In the genomic region with DNA sequence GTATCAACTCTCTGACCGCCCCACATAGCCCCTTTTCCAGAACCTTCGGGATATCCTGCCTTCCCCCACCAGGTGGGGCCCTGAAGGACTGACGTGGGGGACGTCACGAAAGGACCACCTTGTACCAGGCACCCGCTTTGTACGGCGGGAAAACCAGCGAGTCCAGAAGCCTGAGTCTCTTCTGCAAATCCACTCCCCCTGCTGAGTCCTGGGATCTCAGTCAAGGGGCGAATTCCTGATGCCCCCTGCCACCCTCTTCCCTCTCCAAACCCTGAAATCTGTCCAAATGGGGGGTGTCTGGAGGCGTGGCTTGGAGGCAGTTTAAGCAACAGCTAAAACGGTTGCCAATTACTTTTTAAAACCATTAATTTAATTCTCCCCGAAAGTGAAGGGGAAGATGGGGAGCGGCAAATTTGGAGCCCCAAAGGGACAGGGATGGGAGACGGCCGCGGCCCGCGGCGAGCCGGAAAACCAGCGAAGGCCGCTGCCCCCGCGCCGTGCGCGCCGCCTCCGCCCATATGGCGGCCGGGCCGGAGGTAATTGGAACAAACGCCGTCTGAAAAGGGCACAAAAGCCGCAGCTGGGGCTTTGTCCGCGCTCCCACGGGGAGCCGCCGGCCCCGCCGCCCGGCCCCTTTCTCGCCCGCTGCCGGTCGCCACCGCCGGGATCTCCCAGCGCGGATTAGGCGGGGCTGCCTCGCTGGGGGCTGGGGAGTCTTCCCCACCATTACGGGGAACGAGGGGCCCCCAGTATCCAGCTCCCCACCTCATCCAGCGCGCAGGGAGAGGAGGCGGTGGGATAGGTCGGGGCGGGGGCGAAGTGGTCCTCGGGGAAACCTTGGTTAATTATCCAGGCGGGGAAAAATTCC, we compare ENCODE assay signal across 3 cellular contexts.
TF ChIP-seq lines count a peak whose summit lies in the region.

No MANE protein-coding gene starts in this region.

TF ChIP-seq in GM23338, 12 proteins besides CTCF, POLR2A, EP300 and RAD21 (continues in another document):
- TF ChIP-seq ZNF114 (CRISPR knock-in tag; IDR thresholded peaks at IDR 0.05): no peak
- TF ChIP-seq EZH2 (IDR thresholded peaks at IDR 0.05; ENCODE audit: low read depth, unreplicated experiment): peak; percentile 92
- TF ChIP-seq, protein P1, sequence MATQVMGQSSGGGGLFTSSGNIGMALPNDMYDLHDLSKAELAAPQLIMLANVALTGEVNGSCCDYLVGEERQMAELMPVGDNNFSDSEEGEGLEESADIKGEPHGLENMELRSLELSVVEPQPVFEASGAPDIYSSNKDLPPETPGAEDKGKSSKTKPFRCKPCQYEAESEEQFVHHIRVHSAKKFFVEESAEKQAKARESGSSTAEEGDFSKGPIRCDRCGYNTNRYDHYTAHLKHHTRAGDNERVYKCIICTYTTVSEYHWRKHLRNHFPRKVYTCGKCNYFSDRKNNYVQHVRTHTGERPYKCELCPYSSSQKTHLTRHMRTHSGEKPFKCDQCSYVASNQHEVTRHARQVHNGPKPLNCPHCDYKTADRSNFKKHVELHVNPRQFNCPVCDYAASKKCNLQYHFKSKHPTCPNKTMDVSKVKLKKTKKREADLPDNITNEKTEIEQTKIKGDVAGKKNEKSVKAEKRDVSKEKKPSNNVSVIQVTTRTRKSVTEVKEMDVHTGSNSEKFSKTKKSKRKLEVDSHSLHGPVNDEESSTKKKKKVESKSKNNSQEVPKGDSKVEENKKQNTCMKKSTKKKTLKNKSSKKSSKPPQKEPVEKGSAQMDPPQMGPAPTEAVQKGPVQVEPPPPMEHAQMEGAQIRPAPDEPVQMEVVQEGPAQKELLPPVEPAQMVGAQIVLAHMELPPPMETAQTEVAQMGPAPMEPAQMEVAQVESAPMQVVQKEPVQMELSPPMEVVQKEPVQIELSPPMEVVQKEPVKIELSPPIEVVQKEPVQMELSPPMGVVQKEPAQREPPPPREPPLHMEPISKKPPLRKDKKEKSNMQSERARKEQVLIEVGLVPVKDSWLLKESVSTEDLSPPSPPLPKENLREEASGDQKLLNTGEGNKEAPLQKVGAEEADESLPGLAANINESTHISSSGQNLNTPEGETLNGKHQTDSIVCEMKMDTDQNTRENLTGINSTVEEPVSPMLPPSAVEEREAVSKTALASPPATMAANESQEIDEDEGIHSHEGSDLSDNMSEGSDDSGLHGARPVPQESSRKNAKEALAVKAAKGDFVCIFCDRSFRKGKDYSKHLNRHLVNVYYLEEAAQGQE (IDR thresholded peaks at IDR 0.05; ENCODE audit: unreplicated experiment): no peak
- peak; percentile 60; the same call in 1 of the 2 replicates for TF ChIP-seq CREB1 (CRISPR knock-in tag; IDR thresholded peaks at IDR 0.05; ENCODE audit: low read depth)

TF ChIP-seq in K562, 482 proteins besides CTCF, POLR2A, EP300 and RAD21 (continues in another document):
- TF ChIP-seq HMG20B (CRISPR knock-in tag; IDR thresholded peaks at IDR 0.05) (no peak), LARP7 (IDR thresholded peaks at IDR 0.05) (no peak), HDAC2 (IDR thresholded peaks at IDR 0.05) (no peak), ARNT (IDR thresholded peaks at IDR 0.05) (no peak), EGR1 (conservative IDR thresholded peaks at IDR 0.05) (peak; percentile 38; the same call in 1 of the 2 replicates), PTBP1 (IDR thresholded peaks at IDR 0.05; ENCODE audit: low read depth, low read length) (no peak), ZNF212 (CRISPR knock-in tag; IDR thresholded peaks at IDR 0.05) (no peak), MED1 (CRISPR knock-in tag; IDR thresholded peaks at IDR 0.05; ENCODE audit: borderline replicate concordance) (no peak), TRIM24 (IDR thresholded peaks at IDR 0.05) (no peak), ILK (tag; IDR thresholded peaks at IDR 0.05; ENCODE audit: borderline replicate concordance, low read depth) (no peak), KDM5B (IDR thresholded peaks at IDR 0.05; ENCODE audit: insufficient replicate concordance, low read depth, low read length) (peak; percentile 43), ZNF707 (CRISPR knock-in tag; conservative IDR thresholded peaks at IDR 0.05) (no peak), CTBP1 (IDR thresholded peaks at IDR 0.05; ENCODE audit: borderline replicate concordance) (no peak)
- TF ChIP-seq, protein P2, sequence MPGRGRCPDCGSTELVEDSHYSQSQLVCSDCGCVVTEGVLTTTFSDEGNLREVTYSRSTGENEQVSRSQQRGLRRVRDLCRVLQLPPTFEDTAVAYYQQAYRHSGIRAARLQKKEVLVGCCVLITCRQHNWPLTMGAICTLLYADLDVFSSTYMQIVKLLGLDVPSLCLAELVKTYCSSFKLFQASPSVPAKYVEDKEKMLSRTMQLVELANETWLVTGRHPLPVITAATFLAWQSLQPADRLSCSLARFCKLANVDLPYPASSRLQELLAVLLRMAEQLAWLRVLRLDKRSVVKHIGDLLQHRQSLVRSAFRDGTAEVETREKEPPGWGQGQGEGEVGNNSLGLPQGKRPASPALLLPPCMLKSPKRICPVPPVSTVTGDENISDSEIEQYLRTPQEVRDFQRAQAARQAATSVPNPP (IDR thresholded peaks at IDR 0.05; ENCODE audit: borderline replicate concordance, insufficient read depth, insufficient read length): no peak
- TF ChIP-seq, protein P3, sequence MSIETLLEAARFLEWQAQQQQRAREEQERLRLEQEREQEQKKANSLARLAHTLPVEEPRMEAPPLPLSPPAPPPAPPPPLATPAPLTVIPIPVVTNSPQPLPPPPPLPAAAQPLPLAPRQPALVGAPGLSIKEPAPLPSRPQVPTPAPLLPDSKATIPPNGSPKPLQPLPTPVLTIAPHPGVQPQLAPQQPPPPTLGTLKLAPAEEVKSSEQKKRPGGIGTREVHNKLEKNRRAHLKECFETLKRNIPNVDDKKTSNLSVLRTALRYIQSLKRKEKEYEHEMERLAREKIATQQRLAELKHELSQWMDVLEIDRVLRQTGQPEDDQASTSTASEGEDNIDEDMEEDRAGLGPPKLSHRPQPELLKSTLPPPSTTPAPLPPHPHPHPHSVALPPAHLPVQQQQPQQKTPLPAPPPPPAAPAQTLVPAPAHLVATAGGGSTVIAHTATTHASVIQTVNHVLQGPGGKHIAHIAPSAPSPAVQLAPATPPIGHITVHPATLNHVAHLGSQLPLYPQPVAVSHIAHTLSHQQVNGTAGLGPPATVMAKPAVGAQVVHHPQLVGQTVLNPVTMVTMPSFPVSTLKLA (conservative IDR thresholded peaks at IDR 0.05): no peak
- TF ChIP-seq, protein P4, sequence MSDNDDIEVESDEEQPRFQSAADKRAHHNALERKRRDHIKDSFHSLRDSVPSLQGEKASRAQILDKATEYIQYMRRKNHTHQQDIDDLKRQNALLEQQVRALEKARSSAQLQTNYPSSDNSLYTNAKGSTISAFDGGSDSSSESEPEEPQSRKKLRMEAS (CRISPR knock-in tag; IDR thresholded peaks at IDR 0.05): no peak
- TF ChIP-seq, protein P5, sequence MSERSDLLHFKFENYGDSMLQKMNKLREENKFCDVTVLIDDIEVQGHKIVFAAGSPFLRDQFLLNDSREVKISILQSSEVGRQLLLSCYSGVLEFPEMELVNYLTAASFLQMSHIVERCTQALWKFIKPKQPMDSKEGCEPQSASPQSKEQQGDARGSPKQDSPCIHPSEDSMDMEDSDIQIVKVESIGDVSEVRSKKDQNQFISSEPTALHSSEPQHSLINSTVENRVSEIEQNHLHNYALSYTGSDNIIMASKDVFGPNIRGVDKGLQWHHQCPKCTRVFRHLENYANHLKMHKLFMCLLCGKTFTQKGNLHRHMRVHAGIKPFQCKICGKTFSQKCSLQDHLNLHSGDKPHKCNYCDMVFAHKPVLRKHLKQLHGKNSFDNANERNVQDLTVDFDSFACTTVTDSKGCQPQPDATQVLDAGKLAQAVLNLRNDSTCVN (CRISPR knock-in tag; IDR thresholded peaks at IDR 0.05): no peak
- TF ChIP-seq, protein P6, sequence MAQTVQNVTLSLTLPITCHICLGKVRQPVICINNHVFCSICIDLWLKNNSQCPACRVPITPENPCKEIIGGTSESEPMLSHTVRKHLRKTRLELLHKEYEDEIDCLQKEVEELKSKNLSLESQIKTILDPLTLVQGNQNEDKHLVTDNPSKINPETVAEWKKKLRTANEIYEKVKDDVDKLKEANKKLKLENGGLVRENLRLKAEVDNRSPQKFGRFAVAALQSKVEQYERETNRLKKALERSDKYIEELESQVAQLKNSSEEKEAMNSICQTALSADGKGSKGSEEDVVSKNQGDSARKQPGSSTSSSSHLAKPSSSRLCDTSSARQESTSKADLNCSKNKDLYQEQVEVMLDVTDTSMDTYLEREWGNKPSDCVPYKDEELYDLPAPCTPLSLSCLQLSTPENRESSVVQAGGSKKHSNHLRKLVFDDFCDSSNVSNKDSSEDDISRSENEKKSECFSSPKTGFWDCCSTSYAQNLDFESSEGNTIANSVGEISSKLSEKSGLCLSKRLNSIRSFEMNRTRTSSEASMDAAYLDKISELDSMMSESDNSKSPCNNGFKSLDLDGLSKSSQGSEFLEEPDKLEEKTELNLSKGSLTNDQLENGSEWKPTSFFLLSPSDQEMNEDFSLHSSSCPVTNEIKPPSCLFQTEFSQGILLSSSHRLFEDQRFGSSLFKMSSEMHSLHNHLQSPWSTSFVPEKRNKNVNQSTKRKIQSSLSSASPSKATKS (CRISPR knock-in tag; IDR thresholded peaks at IDR 0.05): no peak

TF ChIP-seq in neural cell, 6 proteins besides CTCF, POLR2A, EP300 and RAD21:
- TF ChIP-seq TAF1 (IDR thresholded peaks at IDR 0.05; ENCODE audit: low read depth) (no peak), EZH2 (IDR thresholded peaks at IDR 0.05; ENCODE audit: borderline replicate concordance, insufficient read depth, low read length, poor library complexity, severe bottlenecking) (peak; percentile 71), POLR2AphosphoS5 (IDR thresholded peaks at IDR 0.05) (peak; percentile 14), MXI1 (conservative IDR thresholded peaks at IDR 0.05; ENCODE audit: poor library complexity, severe bottlenecking) (no peak), SMC3 (conservative IDR thresholded peaks at IDR 0.05; ENCODE audit: poor library complexity) (no peak)
- TF ChIP-seq, protein P1 (IDR thresholded peaks at IDR 0.05; ENCODE audit: borderline replicate concordance): no peak
TF ChIP-seq in neural cell: peak in this region for 2.
